Comparison of ENCODE assay signal across 26 cellular contexts in the genomic region with DNA sequence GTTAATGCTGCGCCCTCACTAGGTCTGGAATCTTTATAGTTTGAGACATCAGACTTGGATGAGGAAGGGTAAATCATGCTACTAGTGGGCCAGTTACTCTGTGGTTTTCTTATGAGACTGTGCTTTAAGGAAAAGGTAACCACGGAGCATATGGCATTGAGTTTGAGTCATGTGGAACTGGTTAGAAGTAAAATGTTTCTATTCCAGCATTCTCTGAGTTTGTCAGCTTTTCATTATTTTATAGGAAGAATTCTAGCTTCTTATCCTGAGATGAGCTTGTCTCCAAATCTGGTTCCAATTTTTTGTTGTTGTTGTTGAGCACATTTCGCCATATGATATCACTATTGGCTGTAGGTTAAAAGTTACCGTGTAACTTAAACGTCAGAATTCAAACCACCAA.
DNase-seq lines count a peak whose midpoint lies in the region; ATAC-seq, FAIRE-seq and TF ChIP-seq lines count a peak whose summit lies in the region.
"Had no signal": no experiment of that assay in that cellular context is flagged by ENCODE, and none has a peak within 500 bp of the region (broad histone marks: within the 10 kb centered on the region; RNA-seq: fewer than 3 reads in every experiment).

No MANE protein-coding gene starts in this region.

- no peak overlapping the region for H2BK15ac ChIP-seq in mesenchymal stem cell (ENCODE audit: low read depth, poor library complexity, severe bottlenecking)

- peaks cover 4% of the 10 kb centered on the region for H3K79me1 ChIP-seq in mesenchymal stem cell (replicated peaks; ENCODE audit: low read length, poor library complexity, severe bottlenecking)

- H3K9me3 ChIP-seq in astrocyte (ENCODE audit: insufficient read depth, low read depth, low read length) (no peaks in the 10 kb centered on the region), mesenchymal stem cell (ENCODE audit: control insufficient read depth, low read length) (no peaks in the 10 kb centered on the region)
- H3K9me3 ChIP-seq: BE2C, colonic mucosa, gastroesophageal sphincter, transverse colon had no signal

- 95% methylated on average over 5 of the region's 5 CpGs for WGBS in mesenchymal stem cell

- H3K4me3 Mint-ChIP-seq in astrocyte (ENCODE audit: unreplicated experiment), result no peak overlapping the region
- H3K4me3 Mint-ChIP-seq: activated B cell treated with CpG ODN at 0.5 μM for 24 hours; natural killer cell treated with Interleukin-12 subunit alpha and Interleukin-12 subunit beta and Interleukin-15 and Interleukin-18, amount 100 ng/mL, for 72 hours had no signal

- H3K27ac Mint-ChIP-seq in astrocyte (ENCODE audit: unreplicated experiment), result peak overlapping the region; percentile 5
- H3K27ac Mint-ChIP-seq: activated B cell treated with CpG ODN at 0.5 μM for 24 hours; natural killer cell treated with Interleukin-12 subunit alpha and Interleukin-12 subunit beta and Interleukin-15 and Interleukin-18, amount 100 ng/mL, for 72 hours had no signal

- H3K27ac ChIP-seq in astrocyte (ENCODE audit: low read depth, low read length), result no peak overlapping the region
- H3K27ac ChIP-seq in mesenchymal stem cell (ENCODE audit: low read length, poor library complexity, severe bottlenecking), result no peak overlapping the region
- H3K27ac ChIP-seq: brain microvascular endothelial cell, colonic mucosa, PC-9, SJCRH30, transverse colon had no signal

- H3K9me3 Mint-ChIP-seq in astrocyte (ENCODE audit: unreplicated experiment), result peaks cover 3% of the 10 kb centered on the region
- H3K9me3 Mint-ChIP-seq: activated B cell treated with CpG ODN at 0.5 μM for 24 hours; natural killer cell treated with Interleukin-12 subunit alpha and Interleukin-12 subunit beta and Interleukin-15 and Interleukin-18, amount 100 ng/mL, for 72 hours had no signal

- no peak for ATAC-seq in GM21786 (IDR thresholded peaks at IDR 0.05; ENCODE audit: unreplicated experiment)
- ATAC-seq: gastroesophageal sphincter; natural killer cell treated with Interleukin-12 subunit alpha and Interleukin-12 subunit beta and Interleukin-15 and Interleukin-18, amount 100 ng/mL, for 72 hours; stimulated activated naive CD8-positive, alpha-beta T cell treated with anti-CD3 and anti-CD28 coated beads, Interleukin-15, Interleukin-2, amounts not matched to agents 100 U/mL and 50 U/mL, for 24 hours had no signal

- no peaks in the 10 kb centered on the region for H3K79me2 ChIP-seq in astrocyte (ENCODE audit: insufficient read depth, low read length)

- no peak overlapping the region for H3K4ac ChIP-seq in mesenchymal stem cell (ENCODE audit: low read depth in 1 of 2, low read length in 2 of 2)

- no peak overlapping the region for H4K91ac ChIP-seq in mesenchymal stem cell (ENCODE audit: low read length)

- no peak overlapping the region for H3K9ac ChIP-seq in astrocyte (ENCODE audit: low read length)
- H3K9ac ChIP-seq in mesenchymal stem cell (ENCODE audit: low read length), result peak overlapping the region; percentile 30

- no peak overlapping the region for H3K23ac ChIP-seq in mesenchymal stem cell (ENCODE audit: low read length in 2 of 2)

- no peaks in the 10 kb centered on the region for H4K20me1 ChIP-seq in astrocyte (ENCODE audit: insufficient read depth, low read length)

- H2AFZ ChIP-seq in astrocyte (ENCODE audit: low read depth, low read length), result no peak overlapping the region
- H2AFZ ChIP-seq in mesenchymal stem cell (ENCODE audit: low read depth, low read length), result no peak overlapping the region
- H2AFZ ChIP-seq: PC-9 had no signal

- H2BK12ac ChIP-seq in mesenchymal stem cell (ENCODE audit: low read length in 2 of 2), result no peak overlapping the region

- FAIRE-seq in astrocyte (lab: Jason Lieb, UNC), result no peak
- FAIRE-seq: endometrium had no signal

- no peak overlapping the region for H4K8ac ChIP-seq in mesenchymal stem cell (ENCODE audit: low read length)

- no peaks in the 10 kb centered on the region for H3K4me1 ChIP-seq in astrocyte (ENCODE audit: insufficient read depth, low read length)
- H3K4me1 ChIP-seq in mesenchymal stem cell (ENCODE audit: control insufficient read depth, insufficient read depth, low read depth, low read length), result no peaks in the 10 kb centered on the region
- H3K4me1 ChIP-seq: BE2C, colonic mucosa, SJCRH30, transverse colon had no signal

- no peaks in the 10 kb centered on the region for H3K36me3 ChIP-seq in astrocyte (ENCODE audit: insufficient read depth, low read length)
- H3K36me3 ChIP-seq in mesenchymal stem cell (ENCODE audit: control insufficient read depth in 1 of 2, insufficient read depth in 2 of 2, low read depth in 1 of 2, low read length in 2 of 2), result no peaks in the 10 kb centered on the region
- H3K36me3 ChIP-seq: BE2C, brain microvascular endothelial cell, colonic mucosa, SJCRH30, transverse colon had no signal

- no peak overlapping the region for H3K4me3 ChIP-seq in astrocyte (ENCODE audit: insufficient read depth, low read depth, low read length)
- H3K4me3 ChIP-seq in mesenchymal stem cell (ENCODE audit: insufficient read depth in 1 of 2, low read depth in 1 of 2, low read length in 2 of 2), result no peak overlapping the region
- H3K4me3 ChIP-seq: colonic mucosa, gastroesophageal sphincter, PC-9, SJCRH30, transverse colon had no signal

- H3K36me3 Mint-ChIP-seq in astrocyte (ENCODE audit: low read depth, unreplicated experiment), result peaks cover 9% of the 10 kb centered on the region

- no peak overlapping the region for H3K14ac ChIP-seq in mesenchymal stem cell (ENCODE audit: low read length in 2 of 2)

- no peak for TF ChIP-seq CTCF in astrocyte (IDR thresholded peaks at IDR 0.05; ENCODE audit: insufficient read depth, low read depth, low read length)

- H2AK5ac ChIP-seq in mesenchymal stem cell (ENCODE audit: low read length, severe bottlenecking), result no peak overlapping the region

- no peak overlapping the region for H3K18ac ChIP-seq in mesenchymal stem cell (ENCODE audit: low read depth in 1 of 2, low read length in 2 of 2)

- H2BK120ac ChIP-seq in mesenchymal stem cell (ENCODE audit: low read depth, low read length), result no peak overlapping the region

- no peak overlapping the region for H3K4me2 ChIP-seq in astrocyte (ENCODE audit: low read length)
- no peak overlapping the region for H3K4me2 ChIP-seq in mesenchymal stem cell (ENCODE audit: low read length, poor library complexity, severe bottlenecking)
- H3K4me2 ChIP-seq: PC-9 had no signal

- DNase-seq in ELR (ENCODE audit: low read depth), result peak; percentile 10
- peak; percentile 52 for DNase-seq in LHCN-M2 (ENCODE audit: low read depth)
- peak; percentile 74 for DNase-seq in astrocyte (ENCODE audit: low read depth)
- no peak for DNase-seq in mesenchymal stem cell
- no peak for DNase-seq in NAMALWA (ENCODE audit: low spot score)
- no peak for DNase-seq in DMS153 treated with DMSO at 0.1 percent for 48 hours (lab: John Stamatoyannopoulos, UW; ENCODE audit: unreplicated experiment)
- DNase-seq in NOMO-1 (lab: John Stamatoyannopoulos, UW; ENCODE audit: unreplicated experiment in 2 of 2), result no peak
- DNase-seq: activated B cell treated with CpG ODN at 0.5 μM for 24 hours; activated naive CD4-positive, alpha-beta T cell treated with anti-CD3 and anti-CD28 coated beads, Interleukin-2, amount 50 U/mL, for 16 hours; activated T-cell treated with anti-CD3 and anti-CD28 coated beads, Interleukin-2, amount 50 U/mL, for 48 hours; BE2C; brain microvascular endothelial cell; colonic mucosa; Karpas-422; NCI-H1694; NCI-H82; PC-9; posterior cingulate gyrus; stimulated activated CD4-positive, alpha-beta T cell treated with anti-CD3 and anti-CD28 coated beads, Interleukin-2, amount 100 ng/mL, for 24 hours; stimulated activated naive CD8-positive, alpha-beta T cell treated with anti-CD3 and anti-CD28 coated beads, Interleukin-15, Interleukin-2, amounts not matched to agents 100 U/mL and 50 U/mL, for 24 hours; transverse colon had no signal

- H2BK5ac ChIP-seq in mesenchymal stem cell (ENCODE audit: low read depth, low read length, poor library complexity, severe bottlenecking), result no peak overlapping the region

- peaks cover 9% of the 10 kb centered on the region for H3K4me1 Mint-ChIP-seq in astrocyte (ENCODE audit: low read depth, unreplicated experiment)
- H3K4me1 Mint-ChIP-seq: activated B cell treated with CpG ODN at 0.5 μM for 24 hours had no signal

- H3K27me3 ChIP-seq in astrocyte (ENCODE audit: insufficient read depth, low read length) (no peaks in the 10 kb centered on the region), mesenchymal stem cell (ENCODE audit: control insufficient read depth in 1 of 2, insufficient read depth in 1 of 2, low read length in 2 of 2) (no peaks in the 10 kb centered on the region)
- H3K27me3 ChIP-seq: BE2C, brain microvascular endothelial cell, colonic mucosa, gastroesophageal sphincter, SJCRH30, transverse colon had no signal

- no peaks in the 10 kb centered on the region for H3K27me3 Mint-ChIP-seq in astrocyte (ENCODE audit: low read depth, unreplicated experiment)
- H3K27me3 Mint-ChIP-seq: activated B cell treated with CpG ODN at 0.5 μM for 24 hours; natural killer cell treated with Interleukin-12 subunit alpha and Interleukin-12 subunit beta and Interleukin-15 and Interleukin-18, amount 100 ng/mL, for 72 hours had no signal

Comparison
In these comparisons a context has a peak if more than half of its experiments do, and no peak if none do; other contexts are left out.
1. DNase-seq: peak in ELR (single experiment), LHCN-M2 (single experiment) and astrocyte (single experiment); none in mesenchymal stem cell (single experiment), NAMALWA (single experiment), DMS153 treated with DMSO at 0.1 percent for 48 hours (single experiment) and NOMO-1 (0 of 2).